Comparison of ENCODE assay signal across 18 cellular contexts in genomic region chrY:7092836-7093235, GRCh38.
DNase-seq lines count a peak whose midpoint lies in the region; ATAC-seq and TF ChIP-seq lines count a peak whose summit lies in the region.
"Had no signal": no experiment of that assay in that cellular context is flagged by ENCODE, and none has a peak within 500 bp of the region (broad histone marks: within the 10 kb centered on the region; RNA-seq: fewer than 3 reads in every experiment).

No MANE protein-coding gene starts in this region.

- H3K9me3 ChIP-seq in RWPE2 (ENCODE audit: severe bottlenecking) = no peaks in the 10 kb centered on the region
- H3K9me3 ChIP-seq: Caco-2 had no signal

- H3K9me3 Mint-ChIP-seq in glutamatergic neuron (ENCODE audit: unreplicated experiment) (no peaks in the 10 kb centered on the region), mesothelial cell of epicardium (no peaks in the 10 kb centered on the region)
- H3K9me3 Mint-ChIP-seq: activated B cell treated with CpG ODN at 0.5 μM for 24 hours; activated T-helper 1 cell treated with anti-CD3 and anti-CD28 coated beads, Interleukin-12 subunit alpha, Interleukin-12 subunit beta, Interleukin-2, Interleukin-4 antibody, amounts not matched to agents 30 ng/mL and 10 ng/mL and 1 ng/mL, durations not matched to agents 14 hours and 24 hours and 36 hours; nephron progenitor cell had no signal

- H3K36me3 ChIP-seq in BJ (ENCODE audit: control insufficient read depth, insufficient read depth, low read length) (no peaks in the 10 kb centered on the region), RWPE2 (ENCODE audit: low read depth) (no peaks in the 10 kb centered on the region)

- H3K27me3 Mint-ChIP-seq in glutamatergic neuron (ENCODE audit: unreplicated experiment) (no peaks in the 10 kb centered on the region), mesothelial cell of epicardium (ENCODE audit: low read depth) (no peaks in the 10 kb centered on the region)
- H3K27me3 Mint-ChIP-seq: activated B cell treated with CpG ODN at 0.5 μM for 24 hours had no signal

- no peak overlapping the region for H3K4me3 ChIP-seq in BJ (ENCODE audit: low read depth, low read length)
- no peak overlapping the region for H3K4me3 ChIP-seq in RWPE2 (ENCODE audit: severe bottlenecking)

- H3K36me3 Mint-ChIP-seq in glutamatergic neuron (ENCODE audit: unreplicated experiment) = no peaks in the 10 kb centered on the region
- H3K36me3 Mint-ChIP-seq in mesothelial cell of epicardium = no peaks in the 10 kb centered on the region

- no peaks in the 10 kb centered on the region for H3K27me3 ChIP-seq in BJ (ENCODE audit: control insufficient read depth, insufficient read depth, low read length)
- no peaks in the 10 kb centered on the region for H3K27me3 ChIP-seq in RWPE2 (ENCODE audit: insufficient read depth, poor library complexity, severe bottlenecking)

- H3K4me3 Mint-ChIP-seq in glutamatergic neuron (ENCODE audit: unreplicated experiment) (no peak overlapping the region), mesothelial cell of epicardium (no peak overlapping the region)
- H3K4me3 Mint-ChIP-seq: activated B cell treated with CpG ODN at 0.5 μM for 24 hours; activated T-helper 1 cell treated with anti-CD3 and anti-CD28 coated beads, Interleukin-12 subunit alpha, Interleukin-12 subunit beta, Interleukin-2, Interleukin-4 antibody, amounts not matched to agents 30 ng/mL and 10 ng/mL and 1 ng/mL, durations not matched to agents 14 hours and 24 hours and 36 hours; nephron progenitor cell had no signal

- no peaks in the 10 kb centered on the region for H3K4me1 ChIP-seq in RWPE2 (ENCODE audit: insufficient read depth, poor library complexity, severe bottlenecking)
- H3K4me1 ChIP-seq: Caco-2 had no signal

- peaks cover 2% of the 10 kb centered on the region for H3K4me1 Mint-ChIP-seq in glutamatergic neuron (ENCODE audit: low read depth, unreplicated experiment)
- H3K4me1 Mint-ChIP-seq in mesothelial cell of epicardium = no peaks in the 10 kb centered on the region
- H3K4me1 Mint-ChIP-seq: activated B cell treated with CpG ODN at 0.5 μM for 24 hours, nephron progenitor cell had no signal

- peak overlapping the region; percentile 66 for H3K27ac Mint-ChIP-seq in glutamatergic neuron (ENCODE audit: unreplicated experiment)
- no peak overlapping the region for H3K27ac Mint-ChIP-seq in mesothelial cell of epicardium
- H3K27ac Mint-ChIP-seq: activated B cell treated with CpG ODN at 0.5 μM for 24 hours; activated T-helper 1 cell treated with anti-CD3 and anti-CD28 coated beads, Interleukin-12 subunit alpha, Interleukin-12 subunit beta, Interleukin-2, Interleukin-4 antibody, amounts not matched to agents 30 ng/mL and 10 ng/mL and 1 ng/mL, durations not matched to agents 14 hours and 24 hours and 36 hours; nephron progenitor cell had no signal

- POLR2A ChIA-PET in BJ (lab: Charles Lee) = no interaction called here

- CTCF ChIA-PET in BJ (lab: Yijun Ruan, JAX) = interaction anchor here (0.7 kb wide), 1 partner anchor 18 kb away, joined by 3 read pairs; no protein-coding TSS in a partner anchor

- 0 out of 2 replicates have a peak, but pooled peaks have one; percentile 5 for TF ChIP-seq CTCF in BJ (IDR thresholded peaks at IDR 0.05; ENCODE audit: insufficient read depth, low read depth, low read length)
- peak; percentile 43 for TF ChIP-seq CTCF in GM20000 (IDR thresholded peaks at IDR 0.05; ENCODE audit: extremely low read depth, missing control alignments)
- peak; percentile 65 for TF ChIP-seq CTCF in RWPE2 (IDR thresholded peaks at IDR 0.05; ENCODE audit: poor library complexity, severe bottlenecking)
- peak; percentile 49 for TF ChIP-seq CTCF in glutamatergic neuron (IDR thresholded peaks at IDR 0.05; ENCODE audit: partially characterized antibody, unreplicated experiment)
- TF ChIP-seq CTCF in mesothelial cell of epicardium (IDR thresholded peaks at IDR 0.05; ENCODE audit: unreplicated experiment) = no peak

- DNase-seq in BJ (ENCODE audit: low read depth) (no peak), GM20000 (ENCODE audit: low spot score) (no peak), RWPE2 (ENCODE audit: low spot score) (no peak), glutamatergic neuron (peak; percentile 25), medulla oblongata (ENCODE audit: extremely low spot score) (no peak), NCI-H524 (lab: John Stamatoyannopoulos, UW) (no peak), mesothelial cell of epicardium (ENCODE audit: low spot score in 2 of 2, unreplicated experiment in 2 of 2) (no peak), T1000 (lab: John Stamatoyannopoulos, UW) (no peak)
- DNase-seq: activated B cell treated with CpG ODN at 0.5 μM for 24 hours; Caco-2; effector CD4-positive, alpha-beta T cell; Karpas-422; mesenchymal stem cell; NCI-H1417; nephron progenitor cell; posterior cingulate gyrus; SHP77 had no signal

- no peak overlapping the region for H3K27ac ChIP-seq in RWPE2 (ENCODE audit: poor library complexity, severe bottlenecking)

- ATAC-seq in RWPE2 (ENCODE audit: low read depth) = peak; percentile 67; the same call in 2 of the 3 replicates
